ENCODE assay signal across 24 cellular contexts in the genomic region with DNA sequence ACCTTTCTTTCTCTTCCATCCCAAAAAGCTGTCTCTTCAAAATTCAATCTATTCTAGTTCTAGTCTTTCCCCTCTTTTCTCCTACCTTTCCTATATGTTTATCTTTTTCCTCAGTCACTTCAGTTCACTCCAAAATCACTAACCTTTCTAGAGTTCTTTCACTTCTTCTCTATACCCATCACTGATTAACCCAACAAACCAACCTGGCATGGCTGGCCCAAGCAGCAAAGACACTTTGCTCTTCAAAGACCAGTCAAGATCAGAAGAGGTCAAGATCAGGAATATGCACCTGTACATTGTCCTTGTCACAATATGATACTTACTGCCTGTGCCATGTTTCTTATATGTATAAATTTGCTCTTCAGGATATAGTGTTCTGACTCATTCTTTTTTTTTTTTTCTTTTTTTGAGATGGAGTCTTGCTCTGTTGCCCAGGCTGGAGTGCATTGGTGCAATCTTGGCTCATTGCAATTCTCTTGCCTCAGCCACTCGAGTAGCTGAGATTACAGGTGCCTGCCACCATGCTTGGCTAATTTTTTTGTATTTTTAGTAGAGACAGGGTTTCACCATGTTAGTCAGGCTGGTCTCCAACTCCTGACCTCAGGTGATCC.
"Had no signal": no experiment of that assay in that cellular context is flagged by ENCODE, and none has a peak within 500 bp of the region (broad histone marks: within the 10 kb centered on the region; RNA-seq: fewer than 3 reads in every experiment).

No MANE protein-coding gene starts in this region.

- DNase-seq: activated CD4-positive, alpha-beta T cell treated with anti-CD3 and anti-CD28 coated beads for 4 hours; activated CD8-positive, alpha-beta memory T cell treated with anti-CD3 and anti-CD28 coated beads, Interleukin-2, amount 50 U/mL, for 4 hours; activated CD8-positive, alpha-beta T cell treated with anti-CD3 and anti-CD28 coated beads for 36 hours; activated gamma-delta T cell treated with Interleukin-2 at 50 U/mL for 16 hours; activated naive CD4-positive, alpha-beta T cell treated with anti-CD3 and anti-CD28 coated beads, Interleukin-2, amount 10 ng/mL, durations not matched to agents 7 days and 5 days; activated naive CD8-positive, alpha-beta T cell treated with anti-CD3 and anti-CD28 coated beads for 36 hours; activated T-cell treated with anti-CD3 and anti-CD28 coated beads, Interleukin-2, amount 50 U/mL, for 72 hours; brain microvascular endothelial cell; NCI-H1092; NCI-H1417; NCI-H1694; NCI-H2029; NCI-H2107; NCI-H2171 treated with DMSO at 0.1 percent for 48 hours; NCI-H226; NCI-H526; NK-92 treated with Interleukin-12 subunit alpha and Interleukin-12 subunit beta, amount 100 ng/mL, for 24 hours; Peyer's patch; SHP77; SW 1271 had no signal

- H3K27ac Mint-ChIP-seq: activated CD8-positive, alpha-beta T cell treated with anti-CD3 and anti-CD28 coated beads for 36 hours; activated naive CD4-positive, alpha-beta T cell treated with anti-CD3 and anti-CD28 coated beads, Interleukin-2, amount 10 ng/mL, durations not matched to agents 7 days and 5 days; activated naive CD8-positive, alpha-beta T cell treated with anti-CD3 and anti-CD28 coated beads for 36 hours; activated T-cell treated with anti-CD3 and anti-CD28 coated beads, Interleukin-2, amount 50 U/mL, for 72 hours; activated T-helper 2 cell treated with anti-CD3 and anti-CD28 coated beads, Interferon-gamma antibody, Interleukin-2, Interleukin-4, amounts not matched to agents 10 μg/mL and 5 μg/mL and 100 μg/mL, durations not matched to agents 14 hours and 24 hours and 36 hours; T-helper 2 cell treated with Interferon-gamma antibody and Interleukin-4, amounts not matched to agents 5 μg/mL and 100 μg/mL, for 36 hours had no signal

- H3K27me3 Mint-ChIP-seq: activated CD8-positive, alpha-beta T cell treated with anti-CD3 and anti-CD28 coated beads for 36 hours; activated naive CD4-positive, alpha-beta T cell treated with anti-CD3 and anti-CD28 coated beads, Interleukin-2, amount 10 ng/mL, durations not matched to agents 7 days and 5 days; activated naive CD8-positive, alpha-beta T cell treated with anti-CD3 and anti-CD28 coated beads for 36 hours had no signal

- H3K9me3 Mint-ChIP-seq: activated CD8-positive, alpha-beta T cell treated with anti-CD3 and anti-CD28 coated beads for 36 hours; activated naive CD4-positive, alpha-beta T cell treated with anti-CD3 and anti-CD28 coated beads, Interleukin-2, amount 10 ng/mL, durations not matched to agents 7 days and 5 days; activated naive CD8-positive, alpha-beta T cell treated with anti-CD3 and anti-CD28 coated beads for 36 hours; activated T-cell treated with anti-CD3 and anti-CD28 coated beads, Interleukin-2, amount 50 U/mL, for 72 hours; activated T-helper 2 cell treated with anti-CD3 and anti-CD28 coated beads, Interferon-gamma antibody, Interleukin-2, Interleukin-4, amounts not matched to agents 10 μg/mL and 5 μg/mL and 100 μg/mL, durations not matched to agents 14 hours and 24 hours and 36 hours; T-helper 2 cell treated with Interferon-gamma antibody and Interleukin-4, amounts not matched to agents 5 μg/mL and 100 μg/mL, for 36 hours had no signal

- ATAC-seq: activated CD4-positive, CD25-positive, alpha-beta regulatory T cell treated with anti-CD3 and anti-CD28 coated beads, Interleukin-2, amount 50 U/mL, for 24 hours; activated CD8-positive, alpha-beta T cell treated with anti-CD3 and anti-CD28 coated beads for 36 hours; activated T-cell treated with anti-CD3 and anti-CD28 coated beads, Interleukin-2, amount 50 U/mL, for 72 hours; SK-N-SH treated with all-trans-retinoic acid at 6 μM for 48 hours had no signal

- H3K36me3 Mint-ChIP-seq: activated naive CD4-positive, alpha-beta T cell treated with anti-CD3 and anti-CD28 coated beads, Interleukin-2, amount 10 ng/mL, durations not matched to agents 7 days and 5 days; activated naive CD8-positive, alpha-beta T cell treated with anti-CD3 and anti-CD28 coated beads for 36 hours had no signal

- H3K4me1 Mint-ChIP-seq: activated naive CD4-positive, alpha-beta T cell treated with anti-CD3 and anti-CD28 coated beads, Interleukin-2, amount 10 ng/mL, durations not matched to agents 7 days and 5 days; activated naive CD8-positive, alpha-beta T cell treated with anti-CD3 and anti-CD28 coated beads for 36 hours had no signal

- H3K4me3 Mint-ChIP-seq: activated CD8-positive, alpha-beta T cell treated with anti-CD3 and anti-CD28 coated beads for 36 hours; activated naive CD4-positive, alpha-beta T cell treated with anti-CD3 and anti-CD28 coated beads, Interleukin-2, amount 10 ng/mL, durations not matched to agents 7 days and 5 days; activated naive CD8-positive, alpha-beta T cell treated with anti-CD3 and anti-CD28 coated beads for 36 hours; activated T-cell treated with anti-CD3 and anti-CD28 coated beads, Interleukin-2, amount 50 U/mL, for 72 hours; T-helper 2 cell treated with Interferon-gamma antibody and Interleukin-4, amounts not matched to agents 5 μg/mL and 100 μg/mL, for 36 hours had no signal
